ENCODE assay signal across 21 cellular contexts in the genomic region with DNA sequence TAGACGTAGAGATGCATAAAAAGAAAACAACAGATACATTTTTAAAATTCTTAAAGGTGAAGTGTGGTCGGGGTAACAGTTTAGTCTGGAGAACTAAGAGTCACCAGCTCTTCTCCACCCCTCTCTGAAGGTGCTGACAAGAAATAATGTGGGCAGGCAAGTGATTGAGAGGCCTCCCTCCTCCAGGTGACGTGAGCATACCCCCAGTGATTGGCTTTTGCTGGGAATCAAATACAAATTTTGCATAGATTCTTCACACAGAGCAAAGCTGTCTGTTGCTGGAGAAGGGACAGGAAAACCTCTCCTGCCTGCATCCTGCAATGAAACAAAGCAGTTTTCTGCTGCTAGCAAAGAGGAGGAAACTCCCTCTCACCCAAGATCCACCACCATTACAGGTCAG.
DNase-seq lines count a peak whose midpoint lies in the region; ATAC-seq and TF ChIP-seq lines count a peak whose summit lies in the region.
"Had no signal": no experiment of that assay in that cellular context is flagged by ENCODE, and none has a peak within 500 bp of the region (broad histone marks: within the 10 kb centered on the region; RNA-seq: fewer than 3 reads in every experiment).

No MANE protein-coding gene starts in this region.

- intact Hi-C loops in left ventricle myocardium inferior (cut with micrococcal nuclease) = no loop called here

- no peaks in the 10 kb centered on the region for H4K20me1 ChIP-seq in osteoblast (ENCODE audit: insufficient read depth, low read length)
- H4K20me1 ChIP-seq: BLaER1 treated with 17β-estradiol and CSF1 and Interleukin-3, amounts not matched to agents 10 nM and 100 nM had no signal

- no peak overlapping the region for H3K27ac ChIP-seq in caudate nucleus (ENCODE audit: low read depth, low read length)
- H3K27ac ChIP-seq in osteoblast (ENCODE audit: low read depth, low read length) = no peak overlapping the region
- H3K27ac ChIP-seq in left ventricle myocardium inferior (replicated peaks) = no peak overlapping the region
- H3K27ac ChIP-seq: 22Rv1; A549; BLaER1 treated with 17β-estradiol and CSF1 and Interleukin-3, amounts not matched to agents 10 nM and 100 nM; HL-60 had no signal

- peaks cover 12% of the 10 kb centered on the region for H3K4me1 Mint-ChIP-seq in endothelial cell (ENCODE audit: unreplicated experiment)
- H3K4me1 Mint-ChIP-seq in stimulated activated effector memory CD8-positive, alpha-beta T cell treated with anti-CD3 and anti-CD28 coated beads, Interleukin-12 subunit alpha, Interleukin-12 subunit beta, amount 100 ng/mL, for 72 hours = no peaks in the 10 kb centered on the region
- H3K4me1 Mint-ChIP-seq in activated T-helper 17 cell treated with anti-CD3 and anti-CD28 coated beads, Interleukin-2, amount 50 U/mL, for 72 hours = no peaks in the 10 kb centered on the region

- H3K79me2 ChIP-seq in osteoblast (ENCODE audit: insufficient read depth, low read length) = no peaks in the 10 kb centered on the region

- H3K27ac Mint-ChIP-seq in endothelial cell (ENCODE audit: unreplicated experiment) = peak overlapping the region; percentile 73
- H3K27ac Mint-ChIP-seq in stimulated activated effector memory CD8-positive, alpha-beta T cell treated with anti-CD3 and anti-CD28 coated beads, Interleukin-12 subunit alpha, Interleukin-12 subunit beta, amount 100 ng/mL, for 72 hours = no peak overlapping the region
- no peak overlapping the region for H3K27ac Mint-ChIP-seq in activated T-helper 17 cell treated with anti-CD3 and anti-CD28 coated beads, Interleukin-2, amount 50 U/mL, for 72 hours
- H3K27ac Mint-ChIP-seq: CD8-positive, alpha-beta T cell had no signal

- H3K4me3 ChIP-seq in osteoblast (ENCODE audit: insufficient read depth, low read length) (no peak overlapping the region), left ventricle myocardium inferior (no peak overlapping the region)
- H3K4me3 ChIP-seq: A549; BLaER1 treated with 17β-estradiol and CSF1 and Interleukin-3, amounts not matched to agents 10 nM and 100 nM; GM12878; HAP-1; K562 had no signal

- DNase-seq in Kasumi-1 (lab: John Stamatoyannopoulos, UW) (peak; percentile 32 to 47), caudate nucleus (lab: John Stamatoyannopoulos, UW) (peak in 36 of 61 donors; percentile 5 to 89 (median 40)), endothelial cell (ENCODE audit: low spot score) (peak; percentile 14), osteoblast (ENCODE audit: insufficient read length, low spot score, missing footprints) (no peak), left ventricle myocardium inferior (no peak)
- no peak for DNase-seq in stimulated activated effector memory CD8-positive, alpha-beta T cell treated with anti-CD3 and anti-CD28 coated beads, Interleukin-12 subunit alpha, Interleukin-12 subunit beta, amount 100 ng/mL, for 72 hours (ENCODE audit: low spot score in 2 of 2)
- DNase-seq: Calu3; CD8-positive, alpha-beta T cell; DMS 273 treated with DMSO at 0.1 percent for 48 hours; DMS53; DND-41; EL; IMR-90 had no signal

- H3K9me3 ChIP-seq in osteoblast (ENCODE audit: low read depth, low read length) = no peaks in the 10 kb centered on the region
- peaks cover 10% of the 10 kb centered on the region for H3K9me3 ChIP-seq in left ventricle myocardium inferior (replicated peaks)
- H3K9me3 ChIP-seq: A549; BLaER1 treated with 17β-estradiol and CSF1 and Interleukin-3, amounts not matched to agents 10 nM and 100 nM; HAP-1 had no signal

- no peaks in the 10 kb centered on the region for H3K36me3 Mint-ChIP-seq in endothelial cell (ENCODE audit: low read depth, unreplicated experiment)
- H3K36me3 Mint-ChIP-seq in stimulated activated effector memory CD8-positive, alpha-beta T cell treated with anti-CD3 and anti-CD28 coated beads, Interleukin-12 subunit alpha, Interleukin-12 subunit beta, amount 100 ng/mL, for 72 hours = no peaks in the 10 kb centered on the region
- no peaks in the 10 kb centered on the region for H3K36me3 Mint-ChIP-seq in activated T-helper 17 cell treated with anti-CD3 and anti-CD28 coated beads, Interleukin-2, amount 50 U/mL, for 72 hours (ENCODE audit: low read depth)
- H3K36me3 Mint-ChIP-seq: CD8-positive, alpha-beta T cell had no signal

- no peak for TF ChIP-seq CTCF in endothelial cell (IDR thresholded peaks at IDR 0.05; ENCODE audit: unreplicated experiment)
- no peak for TF ChIP-seq CTCF in osteoblast (IDR thresholded peaks at IDR 0.05; ENCODE audit: extremely low read depth, low read depth, low read length)
- TF ChIP-seq CTCF in left ventricle myocardium inferior (IDR thresholded peaks at IDR 0.05; ENCODE audit: borderline replicate concordance) = no peak

- H3K36me3 ChIP-seq in osteoblast (ENCODE audit: insufficient read depth, low read length) (no peaks in the 10 kb centered on the region), left ventricle myocardium inferior (no peaks in the 10 kb centered on the region)
- H3K36me3 ChIP-seq: BLaER1 treated with 17β-estradiol and CSF1 and Interleukin-3, amounts not matched to agents 10 nM and 100 nM; HAP-1 had no signal

- no peak overlapping the region for H3K4me3 Mint-ChIP-seq in endothelial cell (ENCODE audit: unreplicated experiment)
- no peak overlapping the region for H3K4me3 Mint-ChIP-seq in stimulated activated effector memory CD8-positive, alpha-beta T cell treated with anti-CD3 and anti-CD28 coated beads, Interleukin-12 subunit alpha, Interleukin-12 subunit beta, amount 100 ng/mL, for 72 hours
- no peak overlapping the region for H3K4me3 Mint-ChIP-seq in activated T-helper 17 cell treated with anti-CD3 and anti-CD28 coated beads, Interleukin-2, amount 50 U/mL, for 72 hours
- H3K4me3 Mint-ChIP-seq: CD8-positive, alpha-beta T cell had no signal

- ATAC-seq in stimulated activated effector memory CD8-positive, alpha-beta T cell treated with anti-CD3 and anti-CD28 coated beads, Interleukin-12 subunit alpha, Interleukin-12 subunit beta, amount 100 ng/mL, for 72 hours = peak; percentile 8
- ATAC-seq in activated T-helper 17 cell treated with anti-CD3 and anti-CD28 coated beads, Interleukin-2, amount 50 U/mL, for 72 hours (replicated peaks) = no peak
- ATAC-seq: A549; CD8-positive, alpha-beta T cell; GM12878; K562 had no signal

- H3K4me1 ChIP-seq in osteoblast (ENCODE audit: insufficient read depth, low read length) = no peaks in the 10 kb centered on the region
- H3K4me1 ChIP-seq in left ventricle myocardium inferior = no peaks in the 10 kb centered on the region
- H3K4me1 ChIP-seq: A549; BLaER1 treated with 17β-estradiol and CSF1 and Interleukin-3, amounts not matched to agents 10 nM and 100 nM; HAP-1 had no signal

- H3K4me2 ChIP-seq in osteoblast (ENCODE audit: insufficient read depth, low read length) = no peak overlapping the region
- H3K4me2 ChIP-seq: A549; BLaER1 treated with 17β-estradiol and CSF1 and Interleukin-3, amounts not matched to agents 10 nM and 100 nM had no signal

- H2AFZ ChIP-seq in osteoblast (ENCODE audit: low read length) = no peak overlapping the region

- no peaks in the 10 kb centered on the region for H3K9me3 Mint-ChIP-seq in endothelial cell (ENCODE audit: unreplicated experiment)
- no peaks in the 10 kb centered on the region for H3K9me3 Mint-ChIP-seq in stimulated activated effector memory CD8-positive, alpha-beta T cell treated with anti-CD3 and anti-CD28 coated beads, Interleukin-12 subunit alpha, Interleukin-12 subunit beta, amount 100 ng/mL, for 72 hours
- H3K9me3 Mint-ChIP-seq in activated T-helper 17 cell treated with anti-CD3 and anti-CD28 coated beads, Interleukin-2, amount 50 U/mL, for 72 hours = no peaks in the 10 kb centered on the region
- H3K9me3 Mint-ChIP-seq: CD8-positive, alpha-beta T cell had no signal

- no peaks in the 10 kb centered on the region for H3K27me3 Mint-ChIP-seq in endothelial cell (ENCODE audit: unreplicated experiment)
- H3K27me3 Mint-ChIP-seq in activated T-helper 17 cell treated with anti-CD3 and anti-CD28 coated beads, Interleukin-2, amount 50 U/mL, for 72 hours = no peaks in the 10 kb centered on the region

- H3K27me3 ChIP-seq in osteoblast (ENCODE audit: insufficient read depth, low read length) (no peaks in the 10 kb centered on the region), left ventricle myocardium inferior (ENCODE audit: low read depth) (no peaks in the 10 kb centered on the region)
- H3K27me3 ChIP-seq: BLaER1 treated with 17β-estradiol and CSF1 and Interleukin-3, amounts not matched to agents 10 nM and 100 nM had no signal

Comparison
In these comparisons a context has a peak if more than half of its experiments do, and no peak if none do; other contexts are left out.
1. DNase-seq: peak in Kasumi-1 (2 of 2), caudate nucleus (36 of 61) and endothelial cell (single experiment); none in stimulated activated effector memory CD8-positive, alpha-beta T cell treated with anti-CD3 and anti-CD28 coated beads, Interleukin-12 subunit alpha, Interleukin-12 subunit beta, amount 100 ng/mL, for 72 hours (0 of 2), osteoblast (single experiment) and left ventricle myocardium inferior (single experiment).